8 cellular contexts compared by ENCODE assay signal in the genomic region with DNA sequence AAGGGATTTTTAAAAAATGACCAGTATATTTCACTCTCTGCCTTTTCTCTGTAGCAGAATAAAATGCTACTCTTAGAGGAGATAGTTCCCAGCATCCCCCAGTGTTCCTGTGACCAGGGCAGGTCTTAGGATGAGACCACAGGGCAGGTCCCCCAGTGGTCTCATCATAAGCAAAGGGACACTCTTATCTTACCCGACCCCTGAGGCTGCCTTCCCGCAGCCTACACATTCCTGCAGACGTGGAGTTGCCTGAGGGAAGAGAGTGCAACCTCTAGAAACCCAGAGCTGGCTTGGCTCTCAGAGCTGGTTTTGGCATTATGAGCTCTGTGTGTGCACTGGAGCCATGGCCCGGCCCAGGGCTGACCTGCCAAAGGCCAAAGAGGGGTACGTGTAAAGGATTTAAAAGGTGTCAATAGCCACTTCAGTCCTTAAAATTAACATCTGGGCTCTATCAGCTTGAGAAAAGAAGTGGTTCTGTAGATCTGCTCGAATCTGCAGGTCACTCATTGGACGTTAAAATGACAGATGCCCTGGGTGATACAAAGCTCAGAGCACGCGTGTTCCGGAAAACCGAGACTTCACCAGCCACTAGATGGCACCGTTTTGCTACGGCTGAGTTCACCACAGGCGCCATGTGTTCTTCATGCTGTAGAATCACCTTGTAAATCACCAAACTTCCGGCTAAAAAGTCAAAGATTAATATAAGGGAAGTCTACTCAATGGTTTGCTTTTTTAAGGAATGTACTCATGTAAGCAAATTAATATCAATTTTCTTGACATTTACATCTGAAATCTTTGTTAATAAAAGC.
DNase-seq lines count a peak whose midpoint lies in the region; ATAC-seq and TF ChIP-seq lines count a peak whose summit lies in the region.
"Not testable (repeated sequence)": the region's sequence is repeated elsewhere in the genome, so short reads cannot be mapped to it uniquely, and the experiment has no call there.

No MANE protein-coding gene starts in this region.

- H3K79me2 ChIP-seq in hepatocyte: not testable (repeated sequence)

- POLR2A ChIA-PET in activated CD4-positive, alpha-beta T cell treated with anti-CD3 and anti-CD28 coated beads for 36 hours (lab: Charles Lee): not testable (repeated sequence)

- peak overlapping the region; percentile 14 for H3K27ac ChIP-seq in hepatocyte

- not testable (repeated sequence) for H3K27me3 ChIP-seq in BE2C, hepatocyte

- H3K4me3 Mint-ChIP-seq in activated CD4-positive, alpha-beta T cell treated with anti-CD3 and anti-CD28 coated beads for 36 hours: not testable (repeated sequence)

- not testable (repeated sequence) for H3K4me3 ChIP-seq in BE2C (ENCODE audit: low read depth, low read length); hepatocyte; retinal pigment epithelial cell (ENCODE audit: low read length)

- DNase-seq in BE2C; retinal pigment epithelial cell (ENCODE audit: low read depth): not testable (repeated sequence)
- DNase-seq in NCI-H510A treated with DMSO at 0.1 percent for 48 hours (lab: John Stamatoyannopoulos, UW) (peak; percentile 13), hepatocyte (ENCODE audit: low spot score) (peak; percentile 59)
- DNase-seq in activated CD4-positive, alpha-beta T cell treated with anti-CD3 and anti-CD28 coated beads for 36 hours: peak; percentile 64
- DNase-seq in central memory CD4-positive, alpha-beta T cell: peak; percentile 28

- H3K36me3 ChIP-seq in BE2C; hepatocyte (replicated peaks; ENCODE audit: insufficient read depth, low read depth): not testable (repeated sequence)

- H3K9me3 Mint-ChIP-seq in activated CD4-positive, alpha-beta T cell treated with anti-CD3 and anti-CD28 coated beads for 36 hours (ENCODE audit: low read depth): not testable (repeated sequence)

- not testable (repeated sequence) for H3K9me2 ChIP-seq in hepatocyte (replicated peaks; ENCODE audit: insufficient read depth)

- 14% methylated on average over 9 of the region's 15 CpGs for WGBS in hepatocyte (ENCODE audit: low lambda C conversion rate, missing lambda C conversion rate)

- intact Hi-C loops in activated CD4-positive, alpha-beta T cell treated with anti-CD3 and anti-CD28 coated beads for 36 hours (cut with DNase I, micrococcal nuclease): loop anchor here in 1 of 2 experiments (1.0 to 2.0 kb wide), 2 partner anchors 35 to 73 kb away; a partner anchor contains a TSS

- CTCF ChIA-PET in activated CD4-positive, alpha-beta T cell treated with anti-CD3 and anti-CD28 coated beads for 36 hours (lab: Charles Lee): interaction anchor here (0.8 to 1.7 kb wide), 4 partner anchors 69 to 133 kb away, joined by 3 to 6 read pairs (median 4); no protein-coding TSS in a partner anchor

- H4K20me1 ChIP-seq in hepatocyte (ENCODE audit: insufficient read depth, poor library complexity, severe bottlenecking): not testable (repeated sequence)

- H3K27me3 Mint-ChIP-seq in activated CD4-positive, alpha-beta T cell treated with anti-CD3 and anti-CD28 coated beads for 36 hours: not testable (repeated sequence)

- ATAC-seq in GM19328 (IDR thresholded peaks at IDR 0.05; ENCODE audit: unreplicated experiment) (peak; percentile 57), HG03280 (IDR thresholded peaks at IDR 0.05; ENCODE audit: unreplicated experiment) (peak; percentile 78)
- ATAC-seq in activated CD4-positive, alpha-beta T cell treated with anti-CD3 and anti-CD28 coated beads for 36 hours: peak; percentile 86

- not testable (repeated sequence) for H3K4me1 Mint-ChIP-seq in activated CD4-positive, alpha-beta T cell treated with anti-CD3 and anti-CD28 coated beads for 36 hours

- not testable (repeated sequence) for H2AFZ ChIP-seq in hepatocyte

- TF ChIP-seq CTCF in BE2C (IDR thresholded peaks at IDR 0.05; ENCODE audit: low read depth, low read length) (peak; percentile 22), hepatocyte (IDR thresholded peaks at IDR 0.05; ENCODE audit: poor library complexity) (peak; percentile 19), retinal pigment epithelial cell (conservative IDR thresholded peaks at IDR 0.05; ENCODE audit: low read depth, low read length) (peak; percentile 1)

- not testable (repeated sequence) for H3K9me3 ChIP-seq in BE2C; hepatocyte (ENCODE audit: low read depth)

- H3K36me3 Mint-ChIP-seq in activated CD4-positive, alpha-beta T cell treated with anti-CD3 and anti-CD28 coated beads for 36 hours (ENCODE audit: low read depth): not testable (repeated sequence)

- not testable (repeated sequence) for H3K4me2 ChIP-seq in hepatocyte

- H3K27ac Mint-ChIP-seq in activated CD4-positive, alpha-beta T cell treated with anti-CD3 and anti-CD28 coated beads for 36 hours: not testable (repeated sequence)

- not testable (repeated sequence) for H3K4me1 ChIP-seq in BE2C; hepatocyte (ENCODE audit: insufficient read depth)
